11 cellular contexts compared by ENCODE assay signal in the genomic region with DNA sequence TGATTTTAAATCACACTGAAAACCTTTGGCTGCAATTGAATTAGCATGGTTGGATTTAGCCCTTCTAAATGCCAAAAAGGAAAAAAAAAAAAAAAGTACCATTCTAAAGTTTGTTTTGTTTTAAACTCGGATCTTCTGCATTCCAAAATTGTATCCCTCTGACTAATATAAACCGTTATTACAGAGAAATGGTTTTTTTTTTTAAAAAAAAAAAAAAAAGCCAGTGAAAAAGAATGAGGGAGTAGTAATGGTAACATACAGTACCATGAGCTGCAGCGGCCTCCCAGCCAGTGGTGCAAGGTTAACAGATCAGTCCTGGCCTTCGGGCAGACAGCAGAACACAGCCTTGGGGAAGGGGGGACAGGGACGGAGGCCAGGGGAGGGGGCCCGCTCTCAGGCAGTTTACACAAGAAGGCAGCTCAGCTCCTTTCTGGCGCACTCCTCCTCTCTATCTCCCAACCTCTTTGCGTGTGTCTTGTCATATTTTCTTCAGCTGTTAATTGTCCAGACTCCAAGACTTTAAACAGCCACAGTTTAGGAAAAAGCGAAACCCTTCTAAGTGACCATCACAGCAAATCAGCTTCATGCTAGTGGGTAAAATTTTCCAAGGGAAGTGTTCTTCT.
DNase-seq lines count a peak whose midpoint lies in the region; ATAC-seq and TF ChIP-seq lines count a peak whose summit lies in the region.
"Had no signal": no experiment of that assay in that cellular context is flagged by ENCODE, and none has a peak within 500 bp of the region (broad histone marks: within the 10 kb centered on the region; RNA-seq: fewer than 3 reads in every experiment).

No MANE protein-coding gene starts in this region.

- no peak overlapping the region for H3K27ac Mint-ChIP-seq in Calu3 (ENCODE audit: unreplicated experiment)

- H3K9me3 ChIP-seq in adipocyte (ENCODE audit: control insufficient read depth, low read length) (no peaks in the 10 kb centered on the region), prostate gland (no peaks in the 10 kb centered on the region)

- no peak for TF ChIP-seq POLR2A in prostate gland (IDR thresholded peaks at IDR 0.05)

- WGBS in prostate gland = 17% methylated on average over 9 of the region's 9 CpGs

- H3K4me3 ChIP-seq in adipocyte (ENCODE audit: low read length) (peak overlapping the region; percentile 81), prostate gland (no peak overlapping the region)

- TF ChIP-seq CTCF in prostate gland (IDR thresholded peaks at IDR 0.05) = no peak
- TF ChIP-seq CTCF in Calu3 (IDR thresholded peaks at IDR 0.05; ENCODE audit: unreplicated experiment) = no peak

- H3K27me3 Mint-ChIP-seq in Calu3 (ENCODE audit: unreplicated experiment) = no peaks in the 10 kb centered on the region

- no peak overlapping the region for H3K4me3 Mint-ChIP-seq in Calu3 (ENCODE audit: low read depth, unreplicated experiment)

- peaks cover 16% of the 10 kb centered on the region for H3K4me1 Mint-ChIP-seq in Calu3 (ENCODE audit: low read depth, unreplicated experiment)

- H3K27ac ChIP-seq in prostate gland = peak overlapping the region; percentile 55 to 63

- ATAC-seq in Right ventricle myocardium superior (ENCODE audit: poor library complexity) = peak; percentile 69
- ATAC-seq: HCT116 had no signal

- CTCF ChIA-PET in Calu3 (lab: Charles Lee) = interaction anchor here (0.6 kb wide), 1 partner anchor 1594 kb away, joined by 4 read pairs; no protein-coding TSS in a partner anchor

- H3K9ac ChIP-seq in adipocyte (ENCODE audit: low read length) = peak overlapping the region; percentile 93

- H3K36me3 ChIP-seq in adipocyte (ENCODE audit: control insufficient read depth, insufficient read depth, low read length, severe bottlenecking) (no peaks in the 10 kb centered on the region), prostate gland (no peaks in the 10 kb centered on the region)

- H3K27me3 ChIP-seq in adipocyte (replicated peaks; ENCODE audit: control insufficient read depth, insufficient read depth, low read length) = no peaks in the 10 kb centered on the region
- no peaks in the 10 kb centered on the region for H3K27me3 ChIP-seq in prostate gland (replicated peaks; ENCODE audit: insufficient read depth)

- DNase-seq in DMS 273 (lab: John Stamatoyannopoulos, UW; ENCODE audit: unreplicated experiment) (peak; percentile 68), adipocyte (ENCODE audit: low read depth) (peak; percentile 79), Right ventricle myocardium superior (peak; percentile 67), prostate gland (ENCODE audit: low spot score) (peak; percentile 10), RPMI8226 (no peak), NCI-H524 treated with DMSO at 0.1 percent for 48 hours (lab: John Stamatoyannopoulos, UW) (no peak), Calu3 (no peak), 8988T (no peak)
- DNase-seq: NCI-H1436 treated with DMSO at 0.1 percent for 48 hours; stimulated activated naive CD4-positive, alpha-beta T cell had no signal

- intact Hi-C loops in Right ventricle myocardium superior (cut with DNase I) = no loop called here
- intact Hi-C loops in prostate gland (cut with DNase I) = no loop called here
- intact Hi-C loops in Calu3 (cut with micrococcal nuclease; ENCODE audit: unreplicated experiment) = no loop called here

- H3K4me1 ChIP-seq in adipocyte (ENCODE audit: control insufficient read depth, insufficient read depth, low read length) (peaks cover 53% of the 10 kb centered on the region), prostate gland (replicated peaks) (no peaks in the 10 kb centered on the region)

- no TSS peak for BruUV-seq in Calu3 (replicated peaks; lab: Mats Ljungman, UMichigan)

- H3K9me3 Mint-ChIP-seq in Calu3 (ENCODE audit: low read depth, unreplicated experiment) = no peaks in the 10 kb centered on the region

- no peaks in the 10 kb centered on the region for H3K36me3 Mint-ChIP-seq in Calu3 (ENCODE audit: insufficient read depth, unreplicated experiment)

Comparison
In these comparisons a context has a peak if more than half of its experiments do, and no peak if none do; other contexts are left out.
1. DNase-seq: peak in DMS 273 (single experiment), adipocyte (single experiment), Right ventricle myocardium superior (single experiment) and prostate gland (single experiment); none in RPMI8226 (single experiment), NCI-H524 treated with DMSO at 0.1 percent for 48 hours (single experiment), Calu3 (single experiment) and 8988T (single experiment).